2 cellular contexts compared by ENCODE assay signal in genomic region chr17:59858167-59858790, GRCh38.
TF ChIP-seq lines count a peak whose summit lies in the region.

No MANE protein-coding gene starts in this region.

TF ChIP-seq in HepG2, 621 proteins besides CTCF, POLR2A, EP300 and RAD21:
- TF ChIP-seq, protein P1, sequence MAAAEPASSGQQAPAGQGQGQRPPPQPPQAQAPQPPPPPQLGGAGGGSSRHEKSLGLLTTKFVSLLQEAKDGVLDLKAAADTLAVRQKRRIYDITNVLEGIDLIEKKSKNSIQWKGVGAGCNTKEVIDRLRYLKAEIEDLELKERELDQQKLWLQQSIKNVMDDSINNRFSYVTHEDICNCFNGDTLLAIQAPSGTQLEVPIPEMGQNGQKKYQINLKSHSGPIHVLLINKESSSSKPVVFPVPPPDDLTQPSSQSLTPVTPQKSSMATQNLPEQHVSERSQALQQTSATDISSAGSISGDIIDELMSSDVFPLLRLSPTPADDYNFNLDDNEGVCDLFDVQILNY (CRISPR knock-in tag; conservative IDR thresholded peaks at IDR 0.05): no peak
- TF ChIP-seq HNF4A (CRISPR knock-in tag; IDR thresholded peaks at IDR 0.05): no peak
- no peak for TF ChIP-seq GABPA (IDR thresholded peaks at IDR 0.05; ENCODE audit: low read depth, low read length)
- no peak for TF ChIP-seq GABPA (CRISPR knock-in tag; IDR thresholded peaks at IDR 0.05; ENCODE audit: low read depth)
- TF ChIP-seq HOXA3 (CRISPR knock-in tag; IDR thresholded peaks at IDR 0.05): no peak
- TF ChIP-seq, protein P2, sequence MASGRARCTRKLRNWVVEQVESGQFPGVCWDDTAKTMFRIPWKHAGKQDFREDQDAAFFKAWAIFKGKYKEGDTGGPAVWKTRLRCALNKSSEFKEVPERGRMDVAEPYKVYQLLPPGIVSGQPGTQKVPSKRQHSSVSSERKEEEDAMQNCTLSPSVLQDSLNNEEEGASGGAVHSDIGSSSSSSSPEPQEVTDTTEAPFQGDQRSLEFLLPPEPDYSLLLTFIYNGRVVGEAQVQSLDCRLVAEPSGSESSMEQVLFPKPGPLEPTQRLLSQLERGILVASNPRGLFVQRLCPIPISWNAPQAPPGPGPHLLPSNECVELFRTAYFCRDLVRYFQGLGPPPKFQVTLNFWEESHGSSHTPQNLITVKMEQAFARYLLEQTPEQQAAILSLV (CRISPR knock-in tag; IDR thresholded peaks at IDR 0.05; ENCODE audit: borderline replicate concordance): no peak
- TF ChIP-seq, protein P3, sequence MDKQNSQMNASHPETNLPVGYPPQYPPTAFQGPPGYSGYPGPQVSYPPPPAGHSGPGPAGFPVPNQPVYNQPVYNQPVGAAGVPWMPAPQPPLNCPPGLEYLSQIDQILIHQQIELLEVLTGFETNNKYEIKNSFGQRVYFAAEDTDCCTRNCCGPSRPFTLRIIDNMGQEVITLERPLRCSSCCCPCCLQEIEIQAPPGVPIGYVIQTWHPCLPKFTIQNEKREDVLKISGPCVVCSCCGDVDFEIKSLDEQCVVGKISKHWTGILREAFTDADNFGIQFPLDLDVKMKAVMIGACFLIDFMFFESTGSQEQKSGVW (CRISPR knock-in tag; IDR thresholded peaks at IDR 0.05; ENCODE audit: borderline replicate concordance): no peak
- TF ChIP-seq POLR2G (IDR thresholded peaks at IDR 0.05; ENCODE audit: low read depth, low read length): no peak
- no peak for TF ChIP-seq NCOA2 (CRISPR knock-in tag; IDR thresholded peaks at IDR 0.05)
- TF ChIP-seq, protein P4, sequence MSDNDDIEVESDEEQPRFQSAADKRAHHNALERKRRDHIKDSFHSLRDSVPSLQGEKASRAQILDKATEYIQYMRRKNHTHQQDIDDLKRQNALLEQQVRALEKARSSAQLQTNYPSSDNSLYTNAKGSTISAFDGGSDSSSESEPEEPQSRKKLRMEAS (IDR thresholded peaks at IDR 0.05): no peak
- no peak for TF ChIP-seq ZNF260 (CRISPR knock-in tag; IDR thresholded peaks at IDR 0.05; ENCODE audit: borderline replicate concordance, low read depth)
- no peak for TF ChIP-seq HMGXB4 (CRISPR knock-in tag; IDR thresholded peaks at IDR 0.05; ENCODE audit: borderline replicate concordance in 1 of 2, low read depth in 1 of 2)
- no peak for TF ChIP-seq ZNF432 (CRISPR knock-in tag; IDR thresholded peaks at IDR 0.05; ENCODE audit: borderline replicate concordance)

TF ChIP-seq in SK-N-SH treated with all-trans-retinoic acid at 6 μM for 48 hours, 23 proteins besides CTCF, POLR2A, EP300 and RAD21:
- TF ChIP-seq ZNF70 (CRISPR knock-in tag; IDR thresholded peaks at IDR 0.05): no peak
- peak; percentile 64 for TF ChIP-seq ISL1 (CRISPR knock-in tag; IDR thresholded peaks at IDR 0.05)
- TF ChIP-seq ZNF8 (CRISPR knock-in tag; IDR thresholded peaks at IDR 0.05): 0 out of 2 replicates have a peak, but pooled peaks have one; percentile 13
- no peak for TF ChIP-seq TOX (CRISPR knock-in tag; IDR thresholded peaks at IDR 0.05; ENCODE audit: borderline replicate concordance)
- TF ChIP-seq CSDC2 (CRISPR knock-in tag; IDR thresholded peaks at IDR 0.05): no peak
- TF ChIP-seq CREB5 (CRISPR knock-in tag; IDR thresholded peaks at IDR 0.05; ENCODE audit: low read depth): no peak
- no peak for TF ChIP-seq BACH2 (CRISPR knock-in tag; IDR thresholded peaks at IDR 0.05; ENCODE audit: borderline replicate concordance)
